In the genomic region with DNA sequence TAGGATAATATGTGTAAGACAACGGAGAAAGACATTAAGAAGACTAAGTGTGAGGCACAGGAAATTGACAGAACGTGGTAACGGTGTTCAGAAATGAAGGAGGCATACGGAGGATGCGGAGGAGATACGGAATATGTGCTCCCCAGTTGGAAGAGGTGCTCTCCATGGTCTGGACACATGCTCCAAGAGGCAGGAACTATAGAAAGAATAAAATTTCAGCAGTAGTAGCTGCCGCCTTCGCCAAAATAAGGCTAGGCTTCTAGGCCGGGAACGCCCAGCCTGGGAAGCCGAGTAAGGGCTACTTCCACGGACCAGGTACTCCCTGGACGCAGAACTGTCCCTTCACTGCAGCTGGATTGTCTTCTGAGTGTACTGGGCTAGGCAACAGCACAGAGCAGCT, we compare ENCODE assay signal across 18 cellular contexts. TPM values are rescaled to one million over a fixed set of nuclear protein-coding genes. Genes with fewer than 3 reads are reported as not detected.
DNase-seq lines count a peak whose midpoint lies in the region; ATAC-seq, FAIRE-seq and TF ChIP-seq lines count a peak whose summit lies in the region.
"Had no signal": no experiment of that assay in that cellular context is flagged by ENCODE, and none has a peak within 500 bp of the region (broad histone marks: within the 10 kb centered on the region; RNA-seq: fewer than 3 reads in every experiment).

No MANE protein-coding gene starts in this region.

- no TSS peak for BruUV-seq in HepG2 (replicated peaks; lab: Mats Ljungman, UMichigan)

- POLR2A ChIA-PET in WTC11 (lab: Charles Lee) (interaction anchor here (0.5 kb wide), 1 partner anchor 608 kb away, joined by 5 read pairs; no protein-coding TSS in a partner anchor), HepG2 (lab: Yijun Ruan, JAX) (interaction anchor here (0.8 kb wide), 1 partner anchor 13 kb away, joined by 3 read pairs; no protein-coding TSS in a partner anchor)

- no peak for TF ChIP-seq RAD21 in HepG2 (CRISPR knock-in tag; IDR thresholded peaks at IDR 0.05)

- H3K79me2 ChIP-seq in HepG2 (ENCODE audit: insufficient read depth, low read length): no peaks in the 10 kb centered on the region

- ATAC-seq in WTC11 (no peak), HepG2 (peak; percentile 68), HG03039 (IDR thresholded peaks at IDR 0.05; ENCODE audit: unreplicated experiment) (no peak)

- H3K27me3 Mint-ChIP-seq in WTC11 (ENCODE audit: low read depth): peaks cover 91% of the 10 kb centered on the region

- peaks cover 6 to 15% of the 10 kb centered on the region in 2 experiments for H3K27me3 ChIP-seq in HepG2 (ENCODE audit: control insufficient read depth in 1 of 2, insufficient read depth in 2 of 2, low read length in 2 of 2)
- H3K27me3 ChIP-seq: Peyer's patch had no signal

- H3K27ac Mint-ChIP-seq in WTC11: no peak overlapping the region

- TF ChIP-seq EP300 in HepG2 (IDR thresholded peaks at IDR 0.05; ENCODE audit: low read depth in 2 of 2, low read length in 2 of 2) (no peak), HepG2 (CRISPR knock-in tag; IDR thresholded peaks at IDR 0.05; ENCODE audit: borderline replicate concordance) (no peak)

- CTCF ChIA-PET in WTC11 (lab: Charles Lee): interaction anchor here (1.3 to 1.5 kb wide), 3 partner anchors 8 to 852 kb away, joined by 3 to 4 read pairs (median 4); no protein-coding TSS in a partner anchor
- CTCF ChIA-PET in HepG2 (lab: Yijun Ruan, JAX; ENCODE audit: low intra/inter-chr PET ratio, low total read pairs): no interaction called here

- DNase-seq in WTC11 (ENCODE audit: low spot score): no peak
- DNase-seq in HepG2 (ENCODE audit: low spot score): no peak
- DNase-seq in posterior vena cava (ENCODE audit: low spot score): peak; percentile 53
- DNase-seq in NCI-H2171 (lab: John Stamatoyannopoulos, UW): no peak
- DNase-seq in GM12892 (ENCODE audit: insufficient read length): no peak
- no peak for DNase-seq in G401 (ENCODE audit: low spot score)
- DNase-seq: ACHN; DMS79; HCEC 1CT; KBM-7; NCI-H1105; NCI-H2081 treated with DMSO at 0.1 percent for 48 hours; NK-92 treated with Interleukin-12 subunit alpha and Interleukin-12 subunit beta, amount 100 ng/mL, for 24 hours; Peyer's patch had no signal

- H3K36me3 ChIP-seq in HepG2 (replicated peaks in 1 of 2; ENCODE audit: control insufficient read depth in 1 of 2, insufficient read depth in 2 of 2, low read length in 2 of 2): no peaks in the 10 kb centered on the region
- H3K36me3 ChIP-seq: SJSA1 had no signal

- no peak overlapping the region for H3K9ac ChIP-seq in HepG2 (ENCODE audit: insufficient read depth, low read depth, low read length)

- H3K4me3 ChIP-seq in HepG2 (replicated peaks in 1 of 3; ENCODE audit: insufficient read depth in 1 of 3, low read depth in 2 of 3, low read length in 3 of 3): no peak overlapping the region
- H3K4me3 ChIP-seq: Peyer's patch, SJSA1 had no signal

- intact Hi-C loops in HepG2 (cut with micrococcal nuclease; ENCODE audit: unreplicated experiment): no loop called here
- intact Hi-C loops in posterior vena cava (cut with DNase I): loop anchor here in 1 of 2 donors (10.0 kb wide), 1 partner anchor 527 kb away; no protein-coding TSS in a partner anchor

- H3K9me3 Mint-ChIP-seq in WTC11: no peaks in the 10 kb centered on the region

- H3K27ac ChIP-seq in HepG2 (ENCODE audit: extremely low read length, insufficient read depth, low read length): no peak overlapping the region
- H3K27ac ChIP-seq: C4-2B, SJSA1 had no signal

- peak overlapping the region; percentile 56 for H3K4me2 ChIP-seq in HepG2 (ENCODE audit: low read depth, low read length)

- no peak for TF ChIP-seq CTCF in WTC11 (IDR thresholded peaks at IDR 0.05)
- no peak for TF ChIP-seq CTCF in HepG2 (CRISPR knock-in tag; IDR thresholded peaks at IDR 0.05)

- no peak overlapping the region for H2AFZ ChIP-seq in HepG2 (ENCODE audit: low read length)

- peaks cover 27% of the 10 kb centered on the region for H3K4me1 ChIP-seq in HepG2 (ENCODE audit: insufficient read depth, low read length)
- H3K4me1 ChIP-seq: SJSA1 had no signal

- peaks cover 6% of the 10 kb centered on the region for H3K36me3 Mint-ChIP-seq in WTC11

- peaks cover 37% of the 10 kb centered on the region for H3K4me1 Mint-ChIP-seq in WTC11

- H3K9me3 ChIP-seq in HepG2 (ENCODE audit: low read length): no peaks in the 10 kb centered on the region
- H3K9me3 ChIP-seq: Peyer's patch, SJSA1 had no signal

- H4K20me1 ChIP-seq in HepG2 (ENCODE audit: insufficient read depth, low read length): no peaks in the 10 kb centered on the region

- no peak for TF ChIP-seq POLR2A in HepG2 (IDR thresholded peaks at IDR 0.05; ENCODE audit: insufficient read depth in 1 of 2, low read depth in 2 of 2, low read length in 2 of 2)
- TF ChIP-seq POLR2A in GM12892 (IDR thresholded peaks at IDR 0.05; ENCODE audit: low read depth, low read length): no peak

- WGBS in HepG2 (ENCODE audit: low lambda C conversion rate): 71% methylated on average over 13 of the region's 13 CpGs

- in situ Hi-C loops in HepG2 (cut with HindIII; ENCODE audit: extremely low pct_ligation_motif_present, low pct_unique_long_range_greater_than_20kb): loop anchor here (10.0 kb wide), 1 partner anchor 1567 kb away; no protein-coding TSS in a partner anchor
- in situ Hi-C loops in G401 (cut with HindIII; ENCODE audit: low sequenced_read_pairs): no loop called here

- H3K4me3 Mint-ChIP-seq in WTC11: peak overlapping the region; percentile 83

- FAIRE-seq in HepG2 (lab: Jason Lieb, UNC) (no peak), GM12892 (lab: Jason Lieb, UNC) (no peak)

TF ChIP-seq in WTC11, 78 proteins besides CTCF, POLR2A, EP300 and RAD21 (continues in another document):
- TF ChIP-seq, protein P1, sequence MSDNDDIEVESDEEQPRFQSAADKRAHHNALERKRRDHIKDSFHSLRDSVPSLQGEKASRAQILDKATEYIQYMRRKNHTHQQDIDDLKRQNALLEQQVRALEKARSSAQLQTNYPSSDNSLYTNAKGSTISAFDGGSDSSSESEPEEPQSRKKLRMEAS (CRISPR knock-in tag; IDR thresholded peaks at IDR 0.05): no peak
- TF ChIP-seq, protein P2, sequence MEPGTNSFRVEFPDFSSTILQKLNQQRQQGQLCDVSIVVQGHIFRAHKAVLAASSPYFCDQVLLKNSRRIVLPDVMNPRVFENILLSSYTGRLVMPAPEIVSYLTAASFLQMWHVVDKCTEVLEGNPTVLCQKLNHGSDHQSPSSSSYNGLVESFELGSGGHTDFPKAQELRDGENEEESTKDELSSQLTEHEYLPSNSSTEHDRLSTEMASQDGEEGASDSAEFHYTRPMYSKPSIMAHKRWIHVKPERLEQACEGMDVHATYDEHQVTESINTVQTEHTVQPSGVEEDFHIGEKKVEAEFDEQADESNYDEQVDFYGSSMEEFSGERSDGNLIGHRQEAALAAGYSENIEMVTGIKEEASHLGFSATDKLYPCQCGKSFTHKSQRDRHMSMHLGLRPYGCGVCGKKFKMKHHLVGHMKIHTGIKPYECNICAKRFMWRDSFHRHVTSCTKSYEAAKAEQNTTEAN (CRISPR knock-in tag; IDR thresholded peaks at IDR 0.05): no peak
- no peak for TF ChIP-seq ZNF219 (CRISPR knock-in tag; IDR thresholded peaks at IDR 0.05; ENCODE audit: borderline replicate concordance)
- TF ChIP-seq PRRX2 (CRISPR knock-in tag; IDR thresholded peaks at IDR 0.05): no peak

TF ChIP-seq in HepG2, 621 proteins besides CTCF, POLR2A, EP300 and RAD21 (continues in another document):
- 0 out of 2 replicates have a peak, but pooled peaks have one; percentile 27 for TF ChIP-seq ZNF546 (CRISPR knock-in tag; conservative IDR thresholded peaks at IDR 0.05)
- TF ChIP-seq ZSCAN29 (CRISPR knock-in tag; conservative IDR thresholded peaks at IDR 0.05): no peak
- TF ChIP-seq RELA (CRISPR knock-in tag; IDR thresholded peaks at IDR 0.05): no peak
- no peak for TF ChIP-seq ZNF350 (CRISPR knock-in tag; IDR thresholded peaks at IDR 0.05; ENCODE audit: borderline replicate concordance, low read depth)
- no peak for TF ChIP-seq GATAD2A (CRISPR knock-in tag; IDR thresholded peaks at IDR 0.05)
- TF ChIP-seq ZNF331 (CRISPR knock-in tag; IDR thresholded peaks at IDR 0.05): no peak
- TF ChIP-seq ZNF441 (CRISPR knock-in tag; IDR thresholded peaks at IDR 0.05; ENCODE audit: borderline replicate concordance): no peak
- TF ChIP-seq, protein P1 (IDR thresholded peaks at IDR 0.05): no peak
- TF ChIP-seq ARNTL (CRISPR knock-in tag; IDR thresholded peaks at IDR 0.05): no peak

RNA-seq across cellular contexts. Expression of a gene that starts 7.4 kb away (rescaled TPM):
- total RNA-seq in WTC11 (2021) (5.3 to 6.7 TPM (median 6.5 TPM) in 3 replicates), HepG2 (2016; rRNA removed; fragmentation: Illumina TruSeq; extraction: Trizol) (0.11 and 0.18 TPM in 2 replicates), posterior vena cava (10 to 100 TPM; 34.7 to 54.0 TPM)
- total RNA-seq in HepG2 (2016; cell fraction: cytosol; rRNA removed; fragmentation: Illumina TruSeq; extraction: Trizol; ENCODE audit: low read depth): not detected in 2 replicates
- 0.06 and 0.27 TPM in 2 replicates for total RNA-seq in HepG2 (2016; cell fraction: insoluble cytoplasmic fraction; rRNA removed; fragmentation: Illumina TruSeq; extraction: Trizol)
- 0.03 and 0.09 TPM in 2 replicates for total RNA-seq in HepG2 (2016; cell fraction: membrane; rRNA removed; fragmentation: Illumina TruSeq; extraction: Trizol)
- total RNA-seq in HepG2 (2016; cell fraction: nucleus; rRNA removed; fragmentation: Illumina TruSeq; extraction: Trizol): 0.13 and 0.25 TPM in 2 replicates
- 0.08 and 0.14 TPM in 2 replicates for polyA plus RNA-seq in HepG2 (2011; rRNA removed)
- polyA plus RNA-seq in HepG2 (2011; cell fraction: cytosol; rRNA removed): 0.04 and 0.10 TPM in 2 replicates
- polyA plus RNA-seq in HepG2 (2011; cell fraction: nucleus; rRNA removed): 0.14 and 0.24 TPM in 2 replicates
- 0.11 and 0.28 TPM in 2 replicates for polyA plus RNA-seq in HepG2 (2012)
- polyA plus RNA-seq in HepG2 (2016; cell fraction: cytosol; fragmentation: Illumina TruSeq; extraction: Trizol; ENCODE audit: low read depth): not detected in 2 replicates
- polyA plus RNA-seq in HepG2 (2016; cell fraction: insoluble cytoplasmic fraction; fragmentation: Illumina TruSeq; extraction: Trizol; ENCODE audit: low read depth): 0.26 and 0.32 TPM in 2 replicates
- 0.05 and 0.07 TPM in 2 replicates for polyA plus RNA-seq in HepG2 (2016; cell fraction: membrane; fragmentation: Illumina TruSeq; extraction: Trizol; ENCODE audit: low read depth)
- polyA plus RNA-seq in HepG2 (2016; cell fraction: nucleus; fragmentation: Illumina TruSeq; extraction: Trizol; ENCODE audit: insufficient read depth, low read depth): 0.39 and 0.52 TPM in 2 replicates
- 0.06 and 0.98 TPM in 2 replicates for polyA minus RNA-seq in HepG2 (2011; rRNA and poly(A)+ RNA removed; ENCODE audit: low replicate concordance)
- polyA minus RNA-seq in HepG2 (2011; cell fraction: cytosol; rRNA and poly(A)+ RNA removed): 0.18 and 0.20 TPM in 2 replicates
- polyA minus RNA-seq in HepG2 (2011; cell fraction: nucleus; rRNA and poly(A)+ RNA removed): 0.12 and 0.13 TPM in 2 replicates
- 0.06 TPM for polyA plus RNA-seq in GM12892 (2012; ENCODE audit: missing spikeins)
- 0.31 and 1.0 TPM in 2 replicates for total RNA-seq in G401 (2014; rRNA removed; shearing (Covaris generic))
- total RNA-seq: NCI-H460, SJSA1 had no signal
